Comparison of ENCODE assay signal across 9 cellular contexts in genomic region chr17:40561294-40561870, GRCh38. TPM values are rescaled to one million over a fixed set of nuclear protein-coding genes. Genes with fewer than 3 reads are reported as not detected.
DNase-seq lines count a peak whose midpoint lies in the region; ATAC-seq and TF ChIP-seq lines count a peak whose summit lies in the region.
"Had no signal": no experiment of that assay in that cellular context is flagged by ENCODE, and none has a peak within 500 bp of the region (broad histone marks: within the 10 kb centered on the region; RNA-seq: fewer than 3 reads in every experiment).

No MANE protein-coding gene starts in this region.

- no peak overlapping the region for H3K4me3 ChIP-seq in HCT116 (replicated peaks in 1 of 2; ENCODE audit: low read depth in 1 of 2, low read length in 2 of 2)
- no peak overlapping the region for H3K4me3 ChIP-seq in right cardiac atrium (ENCODE audit: low read length)

- RAD21 ChIA-PET in HCT116 (lab: Charles Lee; ENCODE audit: low non-redundant PET in 1 of 2, low total read pairs in 2 of 2, uncharacterized antibody in 2 of 2, unreplicated experiment in 2 of 2): interaction anchor here (1.5 to 2.6 kb wide), 2 partner anchors 27 to 120 kb away, joined by 5 to 14 read pairs; no protein-coding TSS in a partner anchor

- H3K27me3 Mint-ChIP-seq in nephron (ENCODE audit: low read depth): peaks cover 26% of the 10 kb centered on the region

- WGBS in right cardiac atrium: 88% methylated on average over 3 of the region's 3 CpGs

- intact Hi-C loops in HCT116 (cut with micrococcal nuclease): no loop called here
- intact Hi-C loops in right cardiac atrium (cut with DNase I): loop anchor here in 2 of 4 donors (2.0 to 10.0 kb wide), 2 partner anchors 121 to 167 kb away; no protein-coding TSS in a partner anchor

- H3K79me2 ChIP-seq in HCT116 (ENCODE audit: insufficient read depth, low read length): no peaks in the 10 kb centered on the region

- H4K20me1 ChIP-seq in HCT116 (ENCODE audit: insufficient read depth): no peaks in the 10 kb centered on the region

- no peaks in the 10 kb centered on the region for H3K36me3 ChIP-seq in HCT116 (ENCODE audit: control insufficient read depth in 1 of 2, insufficient read depth in 2 of 2, low read length in 2 of 2)
- H3K36me3 ChIP-seq: suprapubic skin had no signal

- POLR2A ChIA-PET in HCT116 (lab: Charles Lee): interaction anchor here (1.5 kb wide), 1 partner anchor 199 kb away, joined by 6 read pairs; no protein-coding TSS in a partner anchor

- no peak overlapping the region for H3K4me3 Mint-ChIP-seq in nephron

- no peaks in the 10 kb centered on the region for H3K36me3 Mint-ChIP-seq in nephron (ENCODE audit: low read depth)

- H3K4me1 Mint-ChIP-seq in nephron: peaks cover 48% of the 10 kb centered on the region

- no peak overlapping the region for H2AFZ ChIP-seq in HCT116 (ENCODE audit: low read depth, low read length, poor library complexity, severe bottlenecking)

- peaks cover 10 to 16% of the 10 kb centered on the region in 2 experiments for H3K4me1 ChIP-seq in HCT116 (ENCODE audit: control insufficient read depth in 1 of 2, insufficient read depth in 2 of 2, low read length in 2 of 2)
- H3K4me1 ChIP-seq in right cardiac atrium (ENCODE audit: control insufficient read depth, insufficient read depth, low read length): peaks cover 16% of the 10 kb centered on the region

- no peak for TF ChIP-seq POLR2A in HCT116 (IDR thresholded peaks at IDR 0.05; ENCODE audit: borderline replicate concordance, extremely low read depth, insufficient read depth, insufficient read length)

- H3K27ac ChIP-seq in HCT116 (ENCODE audit: low read depth, low read length) (no peak overlapping the region), right cardiac atrium (ENCODE audit: low read length) (no peak overlapping the region)
- H3K27ac ChIP-seq: suprapubic skin had no signal

- H3K9me2 ChIP-seq in HCT116 (ENCODE audit: insufficient read depth): no peaks in the 10 kb centered on the region

- no TSS peak for BruUV-seq in HCT116 (replicated peaks; lab: Mats Ljungman, UMichigan)

- H3K9ac ChIP-seq in HCT116 (ENCODE audit: low read length): no peak overlapping the region

- no peak for TF ChIP-seq RAD21 in HCT116 (IDR thresholded peaks at IDR 0.05; ENCODE audit: low read depth)

- H3K9me3 ChIP-seq in HCT116 (ENCODE audit: control insufficient read depth in 1 of 2, insufficient read depth in 1 of 2, low read depth in 1 of 2, low read length in 2 of 2) (no peaks in the 10 kb centered on the region), right cardiac atrium (ENCODE audit: control insufficient read depth, low read length) (no peaks in the 10 kb centered on the region)
- H3K9me3 ChIP-seq: suprapubic skin had no signal

- peak overlapping the region; percentile 63; the same call in 1 of the 2 replicates for H3K4me2 ChIP-seq in HCT116 (ENCODE audit: low read length)

- H3K9me3 Mint-ChIP-seq in nephron: no peaks in the 10 kb centered on the region

- TF ChIP-seq CTCF in HCT116 (IDR thresholded peaks at IDR 0.05 in 2 of 3, conservative IDR thresholded peaks at IDR 0.05 in 1 of 3; ENCODE audit: borderline replicate concordance in 1 of 3, insufficient read depth in 1 of 3, low read depth in 2 of 3, low read length in 2 of 3): no peak
- TF ChIP-seq CTCF in nephron (IDR thresholded peaks at IDR 0.05; ENCODE audit: unreplicated experiment in 3 of 3): no peak

- H3K27ac Mint-ChIP-seq in nephron: peak overlapping the region; percentile 74 to 98 (median 89)

- CTCF ChIA-PET in HCT116 (lab: Charles Lee): interaction anchor here (1.5 to 3.1 kb wide), 6 partner anchors 19 to 200 kb away, joined by 3 to 34 read pairs (median 16); partner anchors contain the start of gene TOP2A

- H3K27me3 ChIP-seq in HCT116 (ENCODE audit: insufficient read depth, low read length): no peaks in the 10 kb centered on the region
- no peaks in the 10 kb centered on the region for H3K27me3 ChIP-seq in right cardiac atrium (ENCODE audit: control insufficient read depth, insufficient read depth)
- H3K27me3 ChIP-seq: suprapubic skin had no signal

- ATAC-seq in GM18517 (IDR thresholded peaks at IDR 0.05; ENCODE audit: unreplicated experiment) (peak; percentile 29), HCT116 (no peak), right cardiac atrium (no peak)

- DNase-seq in HCT116 (ENCODE audit: low read depth, low spot score) (no peak), M059J (ENCODE audit: low read depth) (peak; percentile 7), NCI-H2171 treated with DMSO at 0.1 percent for 48 hours (lab: John Stamatoyannopoulos, UW) (no peak), right cardiac atrium (no peak), DMS79 treated with DMSO at 0.1 percent for 48 hours (lab: John Stamatoyannopoulos, UW) (no peak)

TF ChIP-seq in HCT116, 20 proteins besides CTCF, POLR2A, EP300 and RAD21:
- TF ChIP-seq SRF (IDR thresholded peaks at IDR 0.05; ENCODE audit: low read depth) (no peak), FOSL1 (IDR thresholded peaks at IDR 0.05; ENCODE audit: low read depth) (no peak), SP1 (IDR thresholded peaks at IDR 0.05; ENCODE audit: low read depth) (no peak), ATF3 (IDR thresholded peaks at IDR 0.05) (no peak), ZBTB33 (IDR thresholded peaks at IDR 0.05; ENCODE audit: extremely low read depth, insufficient replicate concordance, low read length) (no peak), ZNF274 (IDR thresholded peaks at IDR 0.05; ENCODE audit: low read depth, low read length) (no peak), MAX (IDR thresholded peaks at IDR 0.05) (no peak), ZFX (IDR thresholded peaks at IDR 0.05) (no peak)

RNA-seq across cellular contexts. Expression of gene CCR7, which starts 3.9 kb away (rescaled TPM):
- total RNA-seq in HCT116 (2021; ENCODE audit: unreplicated experiment) (0.69 TPM), right cardiac atrium (under 1 TPM in 2 of 4 donors, not detected in 2; 0.19 to 0.20 TPM)
- 0.15 TPM in 1 of 2 replicates, not detected in the other for polyA plus RNA-seq in HCT116 (2012)
- not detected in 2 replicates for total RNA-seq in M059J (2014; rRNA removed; shearing (Covaris generic))
- polyA plus RNA-seq in right cardiac atrium: 0.11 TPM
- total RNA-seq: osteocyte had no signal

RNA-seq across cellular contexts. Expression of gene TNS4, which starts 60.0 kb away (rescaled TPM):
- total RNA-seq in HCT116 (2021; ENCODE audit: unreplicated experiment): 36.6 TPM
- polyA plus RNA-seq in HCT116 (2012): 7.4 and 9.3 TPM in 2 replicates
- total RNA-seq in M059J (2014; rRNA removed; shearing (Covaris generic)): 0.10 TPM in 1 of 2 replicates, not detected in the other
- total RNA-seq in right cardiac atrium: under 1 TPM in 1 of 4 donors, not detected in 3; 0.14 TPM
- not detected for polyA plus RNA-seq in right cardiac atrium

Comparison
In these comparisons a context has a peak if more than half of its experiments do, and no peak if none do; other contexts are left out.
1. RNA of gene TNS4, which starts 60.0 kb away (total RNA-seq): 36.6 TPM in HCT116 (single experiment); 0.14 TPM in right cardiac atrium and 0.10 TPM in M059J; every median in the first group is over 10 times any median in the second.